ENCODE assay signal across 19 cellular contexts in the genomic region with DNA sequence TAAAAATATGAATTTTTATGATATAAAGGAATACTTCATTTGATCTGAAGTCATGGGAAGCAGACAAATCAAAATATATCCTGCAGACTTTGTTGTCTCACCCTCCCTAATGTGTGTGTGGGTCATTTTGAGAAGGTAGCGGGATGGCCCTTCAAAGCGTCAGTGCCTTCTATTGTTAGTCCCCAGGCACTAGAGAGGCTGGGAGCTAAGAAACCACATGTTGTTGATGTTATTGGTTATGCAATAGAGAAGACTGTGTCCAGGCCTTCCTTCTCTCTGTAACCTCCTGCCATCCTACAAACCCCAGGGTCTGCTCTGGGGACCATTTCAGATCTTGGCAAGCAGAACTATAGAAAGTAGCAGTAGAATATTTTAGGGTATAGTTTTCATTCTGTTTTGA.
A peak's percentile ranks its signal among the peaks of the same experiment; 100 is the strongest.
DNase-seq lines count a peak whose midpoint lies in the region; TF ChIP-seq lines count a peak whose summit lies in the region.
"Had no signal": no experiment of that assay in that cellular context is flagged by ENCODE, and none has a peak within 500 bp of the region (broad histone marks: within the 10 kb centered on the region; RNA-seq: fewer than 3 reads in every experiment).

No MANE protein-coding gene starts in this region.

- H3K4me3 ChIP-seq in breast epithelium: no peak overlapping the region
- H3K4me3 ChIP-seq: BLaER1 treated with 17β-estradiol and CSF1 and Interleukin-3, amounts not matched to agents 10 nM and 100 nM had no signal

- H3K36me3 Mint-ChIP-seq in MCF 10A (ENCODE audit: insufficient read depth, unreplicated experiment): peaks cover 13% of the 10 kb centered on the region

- CTCF ChIA-PET in MCF 10A (lab: Yijun Ruan, JAX): no interaction called here

- BruUV-seq in MCF 10A (replicated peaks; lab: Mats Ljungman, UMichigan): no TSS peak

- no peak for TF ChIP-seq POLR2A in breast epithelium (IDR thresholded peaks at IDR 0.05)

- H3K9me3 Mint-ChIP-seq in MCF 10A (ENCODE audit: unreplicated experiment): no peaks in the 10 kb centered on the region

- TF ChIP-seq CTCF in MCF 10A (IDR thresholded peaks at IDR 0.05; ENCODE audit: unreplicated experiment) (no peak), breast epithelium (IDR thresholded peaks at IDR 0.05) (no peak)

- H3K27ac ChIP-seq in breast epithelium (no peak overlapping the region), angular gyrus (ENCODE audit: low read depth, low read length) (peak overlapping the region; percentile 68), layer of hippocampus (ENCODE audit: low read depth, low read length) (peak overlapping the region; percentile 62), temporal lobe (ENCODE audit: low read depth, low read length) (peak overlapping the region; percentile 17)
- H3K27ac ChIP-seq: BLaER1 treated with 17β-estradiol and CSF1 and Interleukin-3, amounts not matched to agents 10 nM and 100 nM; KMS-11; RWPE1 had no signal

- DNase-seq in MCF 10A (ENCODE audit: unreplicated experiment): peak; percentile 6
- DNase-seq in breast epithelium (ENCODE audit: low spot score in 2 of 2): no peak
- no peak for DNase-seq in H4 (ENCODE audit: low spot score)
- DNase-seq in activated CD4-positive, CD25-positive, alpha-beta regulatory T cell treated with anti-CD3 and anti-CD28 coated beads, Interleukin-2, amount 50 U/mL, for 72 hours: no peak
- no peak for DNase-seq in HuH-7.5 (ENCODE audit: low spot score)
- DNase-seq: DMS 273 treated with DMSO at 0.1 percent for 48 hours, GF-D8, HCEC 1CT, NCI-H187, NCI-H2171, NCI-H446, NCI-H69, OCI-M1 had no signal

- no peaks in the 10 kb centered on the region for H3K4me1 ChIP-seq in breast epithelium

- H3K27me3 Mint-ChIP-seq in MCF 10A (ENCODE audit: insufficient read depth, unreplicated experiment): no peaks in the 10 kb centered on the region

- no peaks in the 10 kb centered on the region for H3K9me3 ChIP-seq in breast epithelium
- H3K9me3 ChIP-seq: BLaER1 treated with 17β-estradiol and CSF1 and Interleukin-3, amounts not matched to agents 10 nM and 100 nM had no signal

- no peaks in the 10 kb centered on the region for H3K4me1 Mint-ChIP-seq in MCF 10A (ENCODE audit: insufficient read depth, unreplicated experiment)

- POLR2A ChIA-PET in MCF 10A (lab: Yijun Ruan, JAX): no interaction called here

- no peaks in the 10 kb centered on the region for H3K27me3 ChIP-seq in breast epithelium
- no peaks in the 10 kb centered on the region for H3K27me3 ChIP-seq in layer of hippocampus (ENCODE audit: control insufficient read depth, insufficient read depth, low read length)
- H3K27me3 ChIP-seq: BLaER1 treated with 17β-estradiol and CSF1 and Interleukin-3, amounts not matched to agents 10 nM and 100 nM had no signal

- intact Hi-C loops in MCF 10A (cut with micrococcal nuclease): no loop called here
- intact Hi-C loops in breast epithelium (cut with DNase I; ENCODE audit: low total_unique reads): no loop called here

- no peak overlapping the region for H3K4me3 Mint-ChIP-seq in MCF 10A (ENCODE audit: unreplicated experiment)

- no peak overlapping the region for H3K27ac Mint-ChIP-seq in MCF 10A (ENCODE audit: low read depth, unreplicated experiment)

- no peaks in the 10 kb centered on the region for H3K36me3 ChIP-seq in breast epithelium

Comparison
In these comparisons a context has a peak if more than half of its experiments do, and no peak if none do; other contexts are left out.
1. H3K27ac ChIP-seq: peak in angular gyrus (single experiment), layer of hippocampus (single experiment) and temporal lobe (single experiment); none in breast epithelium (0 of 2).